Comparison of ENCODE assay signal across 8 cellular contexts in the genomic region with DNA sequence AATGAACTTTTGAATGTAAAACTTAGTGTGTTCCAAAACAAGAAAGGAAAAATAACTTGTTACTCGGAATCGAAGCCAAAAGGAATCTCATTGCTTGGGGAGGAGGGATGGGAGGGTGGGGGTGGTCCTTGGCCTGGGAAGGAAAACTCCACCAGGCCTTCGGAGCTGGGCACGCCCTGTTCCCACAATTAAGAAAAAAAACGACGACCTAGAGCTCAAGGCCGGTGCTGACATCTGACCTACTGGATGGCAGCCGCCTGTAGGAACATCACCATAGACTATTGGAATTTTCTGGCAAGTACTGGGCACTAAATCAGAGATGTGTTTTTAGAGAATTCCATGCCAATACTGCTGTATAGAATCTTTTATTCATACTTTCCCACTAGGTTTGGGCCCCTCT. TPM values are rescaled to one million over a fixed set of nuclear protein-coding genes. Genes with fewer than 3 reads are reported as not detected.
DNase-seq lines count a peak whose midpoint lies in the region; ATAC-seq and TF ChIP-seq lines count a peak whose summit lies in the region.

No MANE protein-coding gene starts in this region.

- H3K36me3 Mint-ChIP-seq in activated CD4-positive, alpha-beta T cell treated with anti-CD3 and anti-CD28 coated beads, Interleukin-2, amount 10 ng/mL, durations not matched to agents 24 days and 14 days (ENCODE audit: low read depth), result peaks cover 23% of the 10 kb centered on the region
- H3K36me3 Mint-ChIP-seq in activated CD4-positive, alpha-beta memory T cell treated with anti-CD3 and anti-CD28 coated beads for 36 hours, result peaks cover 3% of the 10 kb centered on the region

- H3K9me3 ChIP-seq in sigmoid colon, result no peaks in the 10 kb centered on the region

- peak overlapping the region; percentile 81 for H3K4me3 Mint-ChIP-seq in activated CD4-positive, alpha-beta T cell treated with anti-CD3 and anti-CD28 coated beads, Interleukin-2, amount 10 ng/mL, durations not matched to agents 24 days and 14 days
- peak overlapping the region; percentile 82 for H3K4me3 Mint-ChIP-seq in activated CD4-positive, alpha-beta memory T cell treated with anti-CD3 and anti-CD28 coated beads for 36 hours

- POLR2A ChIA-PET in activated CD4-positive, alpha-beta memory T cell treated with anti-CD3 and anti-CD28 coated beads for 36 hours (lab: Charles Lee), result interaction anchor here (1.2 kb wide), 1 partner anchor 131 kb away, joined by 5 read pairs; no protein-coding TSS in a partner anchor

- DNase-seq in activated CD4-positive, alpha-beta T cell treated with anti-CD3 and anti-CD28 coated beads, Interleukin-2, amount 10 ng/mL, durations not matched to agents 24 days and 14 days, result no peak
- DNase-seq in activated CD4-positive, alpha-beta T cell treated with anti-CD3 and anti-CD28 coated beads, Interleukin-2, amount 50 U/mL, for 4 hours, result no peak
- DNase-seq in activated CD4-positive, alpha-beta memory T cell treated with anti-CD3 and anti-CD28 coated beads for 36 hours, result no peak
- no peak for DNase-seq in Right ventricle myocardium superior
- peak; percentile 81 for DNase-seq in sigmoid colon
- no peak for DNase-seq in hepatic stellate cell (ENCODE audit: low spot score)

- no peaks in the 10 kb centered on the region for H3K27me3 Mint-ChIP-seq in activated CD4-positive, alpha-beta T cell treated with anti-CD3 and anti-CD28 coated beads, Interleukin-2, amount 10 ng/mL, durations not matched to agents 24 days and 14 days
- H3K27me3 Mint-ChIP-seq in activated CD4-positive, alpha-beta memory T cell treated with anti-CD3 and anti-CD28 coated beads for 36 hours, result no peaks in the 10 kb centered on the region

- intact Hi-C loops in activated CD4-positive, alpha-beta T cell treated with anti-CD3 and anti-CD28 coated beads, Interleukin-2, amount 10 ng/mL, durations not matched to agents 24 days and 14 days (cut with micrococcal nuclease), result loop anchor here (5.0 kb wide), 1 partner anchor 115 kb away; a partner anchor contains a TSS
- intact Hi-C loops in activated CD4-positive, alpha-beta memory T cell treated with anti-CD3 and anti-CD28 coated beads for 36 hours (cut with micrococcal nuclease), result no loop called here
- intact Hi-C loops in Right ventricle myocardium superior (cut with DNase I) (loop anchor here (5.0 kb wide), 1 partner anchor 130 kb away; no protein-coding TSS in a partner anchor), sigmoid colon (cut with DNase I) (no loop called here)

- peak overlapping the region; percentile 81 for H3K27ac Mint-ChIP-seq in activated CD4-positive, alpha-beta T cell treated with anti-CD3 and anti-CD28 coated beads, Interleukin-2, amount 10 ng/mL, durations not matched to agents 24 days and 14 days
- peak overlapping the region; percentile 78 for H3K27ac Mint-ChIP-seq in activated CD4-positive, alpha-beta memory T cell treated with anti-CD3 and anti-CD28 coated beads for 36 hours

- peak; percentile 32 for ATAC-seq in Right ventricle myocardium superior (ENCODE audit: poor library complexity)
- ATAC-seq in HG02885 (IDR thresholded peaks at IDR 0.05; ENCODE audit: poor library complexity, unreplicated experiment), result no peak
- no peak for ATAC-seq in HG02798 (IDR thresholded peaks at IDR 0.05; ENCODE audit: poor library complexity, unreplicated experiment)

- WGBS in sigmoid colon, 2 donors, result 2 to 9% methylated on average over 8 of the region's 8 CpGs

- H3K4me1 Mint-ChIP-seq in activated CD4-positive, alpha-beta T cell treated with anti-CD3 and anti-CD28 coated beads, Interleukin-2, amount 10 ng/mL, durations not matched to agents 24 days and 14 days, result peaks cover 49% of the 10 kb centered on the region
- peaks cover 56% of the 10 kb centered on the region for H3K4me1 Mint-ChIP-seq in activated CD4-positive, alpha-beta memory T cell treated with anti-CD3 and anti-CD28 coated beads for 36 hours (ENCODE audit: low read depth)

- CTCF ChIA-PET in activated CD4-positive, alpha-beta memory T cell treated with anti-CD3 and anti-CD28 coated beads for 36 hours (lab: Charles Lee), result interaction anchor here (2.3 to 2.7 kb wide), 2 partner anchors 128 to 132 kb away, joined by 13 to 24 read pairs; no protein-coding TSS in a partner anchor

- H3K4me1 ChIP-seq in sigmoid colon, result peaks cover 0 to 67% (median 61%) of the 10 kb centered on the region in 4 donors

- peaks cover 0 to 5% (median under 1%) of the 10 kb centered on the region in 4 donors for H3K36me3 ChIP-seq in sigmoid colon

- no peak for TF ChIP-seq EP300 in sigmoid colon (IDR thresholded peaks at IDR 0.05)

- peak overlapping the region; percentile 90 to 91 (median 91) for H3K27ac ChIP-seq in sigmoid colon

- TF ChIP-seq POLR2A in sigmoid colon (IDR thresholded peaks at IDR 0.05), result no peak

- H3K4me3 ChIP-seq in sigmoid colon, result peak overlapping the region; percentile 79 to 98 (median 88)

- no peak for TF ChIP-seq CTCF in sigmoid colon (IDR thresholded peaks at IDR 0.05)

- no peaks in the 10 kb centered on the region for H3K9me3 Mint-ChIP-seq in activated CD4-positive, alpha-beta T cell treated with anti-CD3 and anti-CD28 coated beads, Interleukin-2, amount 10 ng/mL, durations not matched to agents 24 days and 14 days
- H3K9me3 Mint-ChIP-seq in activated CD4-positive, alpha-beta memory T cell treated with anti-CD3 and anti-CD28 coated beads for 36 hours, result no peaks in the 10 kb centered on the region

- no peaks in the 10 kb centered on the region for H3K27me3 ChIP-seq in sigmoid colon

RNA-seq across cellular contexts. Expression of a gene that starts 0.8 kb away (rescaled TPM):
- total RNA-seq in activated CD4-positive, alpha-beta T cell treated with anti-CD3 and anti-CD28 coated beads, Interleukin-2, amount 10 ng/mL, durations not matched to agents 24 days and 14 days, result 91.3 and 94.5 TPM in 2 replicates
- 10 to 100 TPM; 56.2 to 57.4 TPM for total RNA-seq in activated CD4-positive, alpha-beta memory T cell treated with anti-CD3 and anti-CD28 coated beads for 36 hours
- 23.0 TPM for total RNA-seq in Right ventricle myocardium superior
- total RNA-seq in sigmoid colon, result 10 to 100 TPM; 34.9 to 66.7 (median 42.4) TPM
- 100 to 1,000 TPM in 2 of 3 donors, 10 to 100 TPM in 1; 72.7 to 121 (median 107) TPM for polyA plus RNA-seq in sigmoid colon

RNA-seq across cellular contexts. Expression of a gene that starts 53.4 kb away (rescaled TPM):
- 68.3 and 70.4 TPM in 2 replicates for total RNA-seq in activated CD4-positive, alpha-beta T cell treated with anti-CD3 and anti-CD28 coated beads, Interleukin-2, amount 10 ng/mL, durations not matched to agents 24 days and 14 days
- 10 to 100 TPM; 44.5 to 49.1 TPM for total RNA-seq in activated CD4-positive, alpha-beta memory T cell treated with anti-CD3 and anti-CD28 coated beads for 36 hours
- total RNA-seq in Right ventricle myocardium superior (17.3 TPM), sigmoid colon (10 to 100 TPM; 21.6 to 53.7 (median 37.5) TPM)
- 10 to 100 TPM; 19.8 to 35.0 (median 33.1) TPM for polyA plus RNA-seq in sigmoid colon

Comparison
In these comparisons a context has a peak if more than half of its experiments do, and no peak if none do; other contexts are left out.
1. intact Hi-C loops: an anchor here in activated CD4-positive, alpha-beta T cell treated with anti-CD3 and anti-CD28 coated beads, Interleukin-2, amount 10 ng/mL, durations not matched to agents 24 days and 14 days (5.0 kb wide) and Right ventricle myocardium superior (5.0 kb wide); none called in activated CD4-positive, alpha-beta memory T cell treated with anti-CD3 and anti-CD28 coated beads for 36 hours and sigmoid colon.